ENCODE assay signal across 1 cellular context in genomic region chr11:10274726-10275125, GRCh38.
TF ChIP-seq lines count a peak whose summit lies in the region.

No MANE protein-coding gene starts in this region.

TF ChIP-seq in IMR-90, 13 proteins besides CTCF, POLR2A, EP300 and RAD21:
- TF ChIP-seq SMC3 (IDR thresholded peaks at IDR 0.05; ENCODE audit: low read depth, low read length) (no peak), NFE2L2 (IDR thresholded peaks at IDR 0.05; ENCODE audit: low read depth, low read length) (no peak), MXI1 (IDR thresholded peaks at IDR 0.05; ENCODE audit: borderline replicate concordance, low read depth, low read length) (no peak), RCOR1 (IDR thresholded peaks at IDR 0.05; ENCODE audit: insufficient replicate concordance, low read length) (no peak), MAZ (IDR thresholded peaks at IDR 0.05; ENCODE audit: borderline replicate concordance, low read depth, low read length) (no peak), MAFK (IDR thresholded peaks at IDR 0.05; ENCODE audit: low read depth, low read length) (no peak), RFX5 (IDR thresholded peaks at IDR 0.05; ENCODE audit: low read depth, low read length) (no peak), FOS (IDR thresholded peaks at IDR 0.05; ENCODE audit: low read depth, low read length) (no peak), CHD1 (IDR thresholded peaks at IDR 0.05; ENCODE audit: low read depth, low read length) (no peak), CEBPB (IDR thresholded peaks at IDR 0.05; ENCODE audit: low read depth, low read length) (no peak), BHLHE40 (IDR thresholded peaks at IDR 0.05; ENCODE audit: low read depth, low read length) (no peak)
- TF ChIP-seq, protein P1, sequence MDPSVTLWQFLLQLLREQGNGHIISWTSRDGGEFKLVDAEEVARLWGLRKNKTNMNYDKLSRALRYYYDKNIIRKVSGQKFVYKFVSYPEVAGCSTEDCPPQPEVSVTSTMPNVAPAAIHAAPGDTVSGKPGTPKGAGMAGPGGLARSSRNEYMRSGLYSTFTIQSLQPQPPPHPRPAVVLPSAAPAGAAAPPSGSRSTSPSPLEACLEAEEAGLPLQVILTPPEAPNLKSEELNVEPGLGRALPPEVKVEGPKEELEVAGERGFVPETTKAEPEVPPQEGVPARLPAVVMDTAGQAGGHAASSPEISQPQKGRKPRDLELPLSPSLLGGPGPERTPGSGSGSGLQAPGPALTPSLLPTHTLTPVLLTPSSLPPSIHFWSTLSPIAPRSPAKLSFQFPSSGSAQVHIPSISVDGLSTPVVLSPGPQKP (IDR thresholded peaks at IDR 0.05; ENCODE audit: borderline replicate concordance, low read depth, low read length), result no peak
- TF ChIP-seq, protein P2, sequence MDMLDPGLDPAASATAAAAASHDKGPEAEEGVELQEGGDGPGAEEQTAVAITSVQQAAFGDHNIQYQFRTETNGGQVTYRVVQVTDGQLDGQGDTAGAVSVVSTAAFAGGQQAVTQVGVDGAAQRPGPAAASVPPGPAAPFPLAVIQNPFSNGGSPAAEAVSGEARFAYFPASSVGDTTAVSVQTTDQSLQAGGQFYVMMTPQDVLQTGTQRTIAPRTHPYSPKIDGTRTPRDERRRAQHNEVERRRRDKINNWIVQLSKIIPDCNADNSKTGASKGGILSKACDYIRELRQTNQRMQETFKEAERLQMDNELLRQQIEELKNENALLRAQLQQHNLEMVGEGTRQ (IDR thresholded peaks at IDR 0.05; ENCODE audit: low read depth, low read length), result no peak
